ENCODE assay signal across 14 cellular contexts in the genomic region with DNA sequence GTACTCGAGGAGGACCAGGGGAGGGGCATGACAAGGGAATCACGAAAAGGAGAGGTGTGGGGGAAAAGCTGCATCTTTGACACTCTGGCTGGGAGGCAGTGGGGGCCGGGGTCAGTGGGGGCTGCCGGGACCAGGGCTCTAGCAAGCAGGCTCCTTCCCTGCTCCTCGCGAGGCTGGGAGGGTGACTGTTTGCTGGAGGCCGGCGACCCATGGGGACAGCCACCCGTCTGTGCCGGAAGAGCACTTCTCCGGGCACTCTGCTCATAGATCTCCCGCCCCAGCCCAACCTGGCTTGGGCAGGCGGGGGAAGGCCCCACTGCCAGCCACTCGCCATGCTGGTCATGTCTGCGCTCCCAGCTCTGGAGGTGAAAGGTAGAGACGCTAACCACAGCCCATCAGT.
DNase-seq lines count a peak whose midpoint lies in the region; ATAC-seq and TF ChIP-seq lines count a peak whose summit lies in the region.
"Had no signal": no experiment of that assay in that cellular context is flagged by ENCODE, and none has a peak within 500 bp of the region (broad histone marks: within the 10 kb centered on the region; RNA-seq: fewer than 3 reads in every experiment).

No MANE protein-coding gene starts in this region.

- H2BK20ac ChIP-seq in H9 (ENCODE audit: low read depth, low read length, poor library complexity, severe bottlenecking) = no peak overlapping the region

- H3K79me2 ChIP-seq in H9 (ENCODE audit: insufficient read depth, low read length) = no peaks in the 10 kb centered on the region

- H3K56ac ChIP-seq in H9 (ENCODE audit: insufficient read length, low read depth, low read length) = no peak overlapping the region

- no peak overlapping the region for H3K4me2 ChIP-seq in H9 (ENCODE audit: insufficient read depth, insufficient read length, low read length)
- peak overlapping the region; percentile 7 for H3K4me2 ChIP-seq in mesenchymal stem cell (ENCODE audit: low read length, poor library complexity, severe bottlenecking)
- H3K4me2 ChIP-seq: BLaER1 treated with 17β-estradiol and CSF1 and Interleukin-3, amounts not matched to agents 10 nM and 100 nM had no signal

- H3K14ac ChIP-seq in H9 (ENCODE audit: insufficient read depth, low read length) = no peak overlapping the region
- H3K14ac ChIP-seq in mesenchymal stem cell (ENCODE audit: low read length in 2 of 2) = no peak overlapping the region

- no peak for ATAC-seq in stimulated activated effector memory CD8-positive, alpha-beta T cell treated with anti-CD3 and anti-CD28 coated beads, Interleukin-12 subunit alpha, Interleukin-12 subunit beta, amount 100 ng/mL, for 72 hours
- no peak for ATAC-seq in GM18502 (IDR thresholded peaks at IDR 0.05; ENCODE audit: poor library complexity, unreplicated experiment)
- ATAC-seq: HCT116 had no signal

- H3K79me1 ChIP-seq in H9 (ENCODE audit: insufficient read depth, low read depth, low read length, poor library complexity, severe bottlenecking) (no peaks in the 10 kb centered on the region), mesenchymal stem cell (replicated peaks; ENCODE audit: low read length, poor library complexity, severe bottlenecking) (peaks cover 5% of the 10 kb centered on the region)

- intact Hi-C loops in ovary (cut with DNase I) = no loop called here

- H3K27ac ChIP-seq in H9 (ENCODE audit: insufficient read length, low read depth, low read length) = no peak overlapping the region
- no peak overlapping the region for H3K27ac ChIP-seq in mesenchymal stem cell (ENCODE audit: low read length, poor library complexity, severe bottlenecking)
- no peak overlapping the region for H3K27ac ChIP-seq in ovary
- H3K27ac ChIP-seq: BLaER1 treated with 17β-estradiol and CSF1 and Interleukin-3, amounts not matched to agents 10 nM and 100 nM; HL-60 had no signal

- H3K36me3 Mint-ChIP-seq in H9 (ENCODE audit: insufficient read depth in 1 of 3, low read depth in 3 of 3) = peaks cover 0 to 2% (median 0%) of the 10 kb centered on the region in 3 experiments; a peak in 1 of 7 replicates
- H3K36me3 Mint-ChIP-seq in stimulated activated effector memory CD8-positive, alpha-beta T cell treated with anti-CD3 and anti-CD28 coated beads, Interleukin-12 subunit alpha, Interleukin-12 subunit beta, amount 100 ng/mL, for 72 hours = peaks cover 6% of the 10 kb centered on the region

- H4K91ac ChIP-seq in H9 (ENCODE audit: insufficient read length, low read depth, low read length) = no peak overlapping the region
- peak overlapping the region; percentile 25 for H4K91ac ChIP-seq in mesenchymal stem cell (ENCODE audit: low read length)

- H3K27me3 ChIP-seq in H9 (ENCODE audit: insufficient read depth, low read length) = no peaks in the 10 kb centered on the region
- no peaks in the 10 kb centered on the region for H3K27me3 ChIP-seq in mesenchymal stem cell (ENCODE audit: control insufficient read depth in 1 of 2, insufficient read depth in 1 of 2, low read length in 2 of 2)
- H3K27me3 ChIP-seq in ovary = no peaks in the 10 kb centered on the region
- H3K27me3 ChIP-seq: BLaER1 treated with 17β-estradiol and CSF1 and Interleukin-3, amounts not matched to agents 10 nM and 100 nM had no signal

- H2BK120ac ChIP-seq in H9 (ENCODE audit: low read depth, low read length, poor library complexity, severe bottlenecking) (no peak overlapping the region), mesenchymal stem cell (ENCODE audit: low read depth, low read length) (no peak overlapping the region)

- no peaks in the 10 kb centered on the region for H4K20me1 ChIP-seq in H9 (ENCODE audit: control insufficient read depth, insufficient read depth, insufficient read length)

- TF ChIP-seq EP300 in ovary (IDR thresholded peaks at IDR 0.05) = no peak

- H3K4me3 ChIP-seq in mesenchymal stem cell (ENCODE audit: insufficient read depth in 1 of 2, low read depth in 1 of 2, low read length in 2 of 2) (no peak overlapping the region), ovary (no peak overlapping the region)
- H3K4me3 ChIP-seq: BLaER1 treated with 17β-estradiol and CSF1 and Interleukin-3, amounts not matched to agents 10 nM and 100 nM had no signal

- H2AK5ac ChIP-seq in H9 (ENCODE audit: insufficient read length, low read length) (no peak overlapping the region), mesenchymal stem cell (ENCODE audit: low read length, severe bottlenecking) (no peak overlapping the region)

- no peaks in the 10 kb centered on the region for H3K23me2 ChIP-seq in H9 (ENCODE audit: insufficient read length, low read depth, low read length, poor library complexity, severe bottlenecking)

- H3K4me1 ChIP-seq in H9 (ENCODE audit: insufficient read depth, low read length) (no peaks in the 10 kb centered on the region), mesenchymal stem cell (ENCODE audit: control insufficient read depth, insufficient read depth, low read depth, low read length) (peaks cover 25% of the 10 kb centered on the region), ovary (ENCODE audit: insufficient read depth) (peaks cover 2% of the 10 kb centered on the region)

- H2AFZ ChIP-seq in H9 (ENCODE audit: low read length) = no peak overlapping the region
- no peak overlapping the region for H2AFZ ChIP-seq in mesenchymal stem cell (ENCODE audit: low read depth, low read length)

- WGBS in H9 (ENCODE audit: extremely low coverage, insufficient read length, low lambda C conversion rate) = no CpG with 5 or more reads among the region's 16 CpGs
- 95% methylated on average over 16 of the region's 16 CpGs for WGBS in mesenchymal stem cell
- WGBS in ovary, 3 donors = 83 to 86% (median 86%) methylated on average over 15 to 16 of the region's 16 CpGs

- H3K27ac Mint-ChIP-seq in H9 = peak overlapping the region in 2 of 3 experiments; percentile 70 to 87; a peak in 4 of 7 replicates
- H3K27ac Mint-ChIP-seq in stimulated activated effector memory CD8-positive, alpha-beta T cell treated with anti-CD3 and anti-CD28 coated beads, Interleukin-12 subunit alpha, Interleukin-12 subunit beta, amount 100 ng/mL, for 72 hours = peak overlapping the region; percentile 23

- no peak overlapping the region for H2BK5ac ChIP-seq in H9 (ENCODE audit: insufficient read length, low read length)
- no peak overlapping the region for H2BK5ac ChIP-seq in mesenchymal stem cell (ENCODE audit: low read depth, low read length, poor library complexity, severe bottlenecking)

- TF ChIP-seq CTCF in H9 (conservative IDR thresholded peaks at IDR 0.05) = no peak
- TF ChIP-seq CTCF in ovary (IDR thresholded peaks at IDR 0.05) = no peak

- no peak overlapping the region for H4K5ac ChIP-seq in H9 (ENCODE audit: insufficient read length, low read depth, low read length)

- peaks cover 13 to 24% of the 10 kb centered on the region in 2 experiments for H3K4me1 Mint-ChIP-seq in H9
- peaks cover 6% of the 10 kb centered on the region for H3K4me1 Mint-ChIP-seq in stimulated activated effector memory CD8-positive, alpha-beta T cell treated with anti-CD3 and anti-CD28 coated beads, Interleukin-12 subunit alpha, Interleukin-12 subunit beta, amount 100 ng/mL, for 72 hours

- H3K4me3 Mint-ChIP-seq in H9 = no peak overlapping the region
- no peak overlapping the region for H3K4me3 Mint-ChIP-seq in stimulated activated effector memory CD8-positive, alpha-beta T cell treated with anti-CD3 and anti-CD28 coated beads, Interleukin-12 subunit alpha, Interleukin-12 subunit beta, amount 100 ng/mL, for 72 hours
- H3K4me3 Mint-ChIP-seq: CD4-positive, CD25-positive, alpha-beta regulatory T cell had no signal

- no peaks in the 10 kb centered on the region for H3K27me3 Mint-ChIP-seq in H9 (ENCODE audit: low read depth)
- H3K27me3 Mint-ChIP-seq: CD4-positive, CD25-positive, alpha-beta regulatory T cell had no signal

- H3K4ac ChIP-seq in H9 (ENCODE audit: low read depth, low read length) (no peak overlapping the region), mesenchymal stem cell (ENCODE audit: low read depth in 1 of 2, low read length in 2 of 2) (no peak overlapping the region)

- H3K9ac ChIP-seq in H9 (ENCODE audit: extremely low read depth, insufficient read length, low read length) (no peak overlapping the region), mesenchymal stem cell (ENCODE audit: low read length) (no peak overlapping the region)
- H3K9ac ChIP-seq: BLaER1 treated with 17β-estradiol and CSF1 and Interleukin-3, amounts not matched to agents 10 nM and 100 nM had no signal

- H2BK15ac ChIP-seq in H9 (ENCODE audit: low read depth, low read length) = no peak overlapping the region
- H2BK15ac ChIP-seq in mesenchymal stem cell (ENCODE audit: low read depth, poor library complexity, severe bottlenecking) = no peak overlapping the region

- no peak for TF ChIP-seq POLR2A in ovary (IDR thresholded peaks at IDR 0.05)

- H3K23ac ChIP-seq in H9 (ENCODE audit: insufficient read length, low read depth, low read length) (no peak overlapping the region), mesenchymal stem cell (ENCODE audit: low read length in 2 of 2) (no peak overlapping the region)

- H4K8ac ChIP-seq in H9 (replicated peaks; ENCODE audit: insufficient read length, low read depth, low read length) = no peak overlapping the region
- no peak overlapping the region for H4K8ac ChIP-seq in mesenchymal stem cell (ENCODE audit: low read length)

- H3K36me3 ChIP-seq in mesenchymal stem cell (ENCODE audit: control insufficient read depth in 1 of 2, insufficient read depth in 2 of 2, low read depth in 1 of 2, low read length in 2 of 2) = peaks cover 0 to 21% of the 10 kb centered on the region in 2 experiments
- no peaks in the 10 kb centered on the region for H3K36me3 ChIP-seq in ovary

- no peak overlapping the region for H3T11ph ChIP-seq in H9 (ENCODE audit: low read length)

- no peaks in the 10 kb centered on the region for H3K9me3 ChIP-seq in H9 (ENCODE audit: control insufficient read depth, low read depth, low read length)
- H3K9me3 ChIP-seq in mesenchymal stem cell (ENCODE audit: control insufficient read depth, low read length) = no peaks in the 10 kb centered on the region
- no peaks in the 10 kb centered on the region for H3K9me3 ChIP-seq in ovary
- H3K9me3 ChIP-seq: BLaER1 treated with 17β-estradiol and CSF1 and Interleukin-3, amounts not matched to agents 10 nM and 100 nM had no signal

- H3K18ac ChIP-seq in H9 (ENCODE audit: insufficient read length, low read depth, low read length) (no peak overlapping the region), mesenchymal stem cell (ENCODE audit: low read depth in 1 of 2, low read length in 2 of 2) (no peak overlapping the region)

- no peak overlapping the region for H2BK12ac ChIP-seq in H9 (ENCODE audit: insufficient read length, low read depth, low read length)
- no peak overlapping the region for H2BK12ac ChIP-seq in mesenchymal stem cell (ENCODE audit: low read length in 2 of 2)

- DNase-seq in NCI-H510A treated with DMSO at 0.1 percent for 48 hours (lab: John Stamatoyannopoulos, UW) (peak; percentile 27), NCI-H510A (lab: John Stamatoyannopoulos, UW) (no peak), H9 (no peak), mesenchymal stem cell (no peak), ovary (no peak)
- DNase-seq in stimulated activated effector memory CD8-positive, alpha-beta T cell treated with anti-CD3 and anti-CD28 coated beads, Interleukin-12 subunit alpha, Interleukin-12 subunit beta, amount 100 ng/mL, for 72 hours (ENCODE audit: low spot score in 2 of 2) = no peak
- DNase-seq: 8988T; AML-193; CD4-positive, CD25-positive, alpha-beta regulatory T cell; DMS 273 treated with DMSO at 0.1 percent for 48 hours had no signal

- no peaks in the 10 kb centered on the region for H3K9me3 Mint-ChIP-seq in H9
- no peaks in the 10 kb centered on the region for H3K9me3 Mint-ChIP-seq in stimulated activated effector memory CD8-positive, alpha-beta T cell treated with anti-CD3 and anti-CD28 coated beads, Interleukin-12 subunit alpha, Interleukin-12 subunit beta, amount 100 ng/mL, for 72 hours
- H3K9me3 Mint-ChIP-seq: CD4-positive, CD25-positive, alpha-beta regulatory T cell had no signal
